ENCODE assay signal across 1 cellular context in the genomic region with DNA sequence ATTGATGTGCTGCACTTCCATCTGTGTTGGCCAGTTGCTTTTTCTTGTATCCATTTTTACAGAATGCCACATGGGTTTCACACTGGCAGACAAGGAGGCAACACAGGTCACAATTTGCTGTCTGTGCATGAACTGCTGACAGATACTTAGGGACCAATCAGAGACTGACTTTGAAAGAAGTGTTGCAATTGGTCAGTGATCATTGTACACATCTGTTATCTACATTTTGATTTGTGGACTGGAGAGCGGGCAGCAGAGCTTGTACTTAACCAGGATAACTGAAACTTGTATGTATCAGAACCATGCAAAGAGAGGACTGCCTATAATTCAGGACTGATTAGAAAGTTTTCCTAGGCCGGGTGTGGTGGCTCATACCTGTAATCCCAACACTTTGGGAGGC.
TF ChIP-seq lines count a peak whose summit lies in the region.

No MANE protein-coding gene starts in this region.

TF ChIP-seq in SK-N-SH treated with all-trans-retinoic acid at 6 μM for 48 hours, 23 proteins besides CTCF, POLR2A, EP300 and RAD21 (continued from another document):
- TF ChIP-seq, protein P1, sequence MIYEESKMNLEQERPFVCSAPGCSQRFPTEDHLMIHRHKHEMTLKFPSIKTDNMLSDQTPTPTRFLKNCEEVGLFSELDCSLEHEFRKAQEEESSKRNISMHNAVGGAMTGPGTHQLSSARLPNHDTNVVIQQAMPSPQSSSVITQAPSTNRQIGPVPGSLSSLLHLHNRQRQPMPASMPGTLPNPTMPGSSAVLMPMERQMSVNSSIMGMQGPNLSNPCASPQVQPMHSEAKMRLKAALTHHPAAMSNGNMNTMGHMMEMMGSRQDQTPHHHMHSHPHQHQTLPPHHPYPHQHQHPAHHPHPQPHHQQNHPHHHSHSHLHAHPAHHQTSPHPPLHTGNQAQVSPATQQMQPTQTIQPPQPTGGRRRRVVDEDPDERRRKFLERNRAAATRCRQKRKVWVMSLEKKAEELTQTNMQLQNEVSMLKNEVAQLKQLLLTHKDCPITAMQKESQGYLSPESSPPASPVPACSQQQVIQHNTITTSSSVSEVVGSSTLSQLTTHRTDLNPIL (CRISPR knock-in tag; IDR thresholded peaks at IDR 0.05; ENCODE audit: low read depth) = no peak
- TF ChIP-seq ZNF70 (CRISPR knock-in tag; IDR thresholded peaks at IDR 0.05) = no peak
- TF ChIP-seq ZFP3 (CRISPR knock-in tag; IDR thresholded peaks at IDR 0.05) = no peak
- no peak for TF ChIP-seq ZNF8 (CRISPR knock-in tag; IDR thresholded peaks at IDR 0.05)
- no peak for TF ChIP-seq RARB (CRISPR knock-in tag; IDR thresholded peaks at IDR 0.05)
- TF ChIP-seq GLIS3 (CRISPR knock-in tag; IDR thresholded peaks at IDR 0.05) = no peak
- no peak for TF ChIP-seq TOX (CRISPR knock-in tag; IDR thresholded peaks at IDR 0.05; ENCODE audit: borderline replicate concordance)
